Comparison of ENCODE assay signal across 10 cellular contexts in genomic region chr9:133787749-133788015, GRCh38. TPM values are rescaled to one million over a fixed set of nuclear protein-coding genes. Genes with fewer than 3 reads are reported as not detected.
DNase-seq lines count a peak whose midpoint lies in the region; ATAC-seq and TF ChIP-seq lines count a peak whose summit lies in the region.
"Had no signal": no experiment of that assay in that cellular context is flagged by ENCODE, and none has a peak within 500 bp of the region (broad histone marks: within the 10 kb centered on the region; RNA-seq: fewer than 3 reads in every experiment).

No MANE protein-coding gene starts in this region.

- H3T11ph ChIP-seq in H9 (ENCODE audit: low read length) = no peak overlapping the region

- ATAC-seq in SK-N-SH treated with all-trans-retinoic acid at 6 μM for 48 hours (peak; percentile 60), lower lobe of right lung (peak; percentile 41 to 56), GM18519 (IDR thresholded peaks at IDR 0.05; ENCODE audit: low FRiP score, unreplicated experiment) (no peak)

- H3K4me2 ChIP-seq in H9 (ENCODE audit: insufficient read depth, insufficient read length, low read length) = no peak overlapping the region

- no peak overlapping the region for H3K9ac ChIP-seq in H9 (ENCODE audit: extremely low read depth, insufficient read length, low read length)

- no peaks in the 10 kb centered on the region for H3K9me3 Mint-ChIP-seq in H9

- no peak overlapping the region for H2AFZ ChIP-seq in H9 (ENCODE audit: low read length)

- no peak overlapping the region for H3K23ac ChIP-seq in H9 (ENCODE audit: insufficient read length, low read depth, low read length)

- no peaks in the 10 kb centered on the region for H3K79me1 ChIP-seq in H9 (ENCODE audit: insufficient read depth, low read depth, low read length, poor library complexity, severe bottlenecking)

- H3K9me3 ChIP-seq in H9 (ENCODE audit: control insufficient read depth, low read depth, low read length) = no peaks in the 10 kb centered on the region
- H3K9me3 ChIP-seq in lower lobe of right lung = no peaks in the 10 kb centered on the region
- H3K9me3 ChIP-seq: adrenal gland, neutrophil had no signal

- H3K18ac ChIP-seq in H9 (ENCODE audit: insufficient read length, low read depth, low read length) = no peak overlapping the region

- H2BK120ac ChIP-seq in H9 (ENCODE audit: low read depth, low read length, poor library complexity, severe bottlenecking) = no peak overlapping the region

- H2BK15ac ChIP-seq in H9 (ENCODE audit: low read depth, low read length) = no peak overlapping the region

- CTCF ChIA-PET in GM10248 (lab: Yijun Ruan, JAX) = interaction anchor here (1.4 to 11.3 kb wide), 2 partner anchors 19 to 207 kb away, joined by 3 to 186 read pairs; no protein-coding TSS in a partner anchor

- no peak overlapping the region for H3K56ac ChIP-seq in H9 (ENCODE audit: insufficient read length, low read depth, low read length)

- H3K36me3 Mint-ChIP-seq in H9 (ENCODE audit: insufficient read depth in 1 of 3, low read depth in 3 of 3) = peaks cover 20 to 60% (median 44%) of the 10 kb centered on the region in 3 experiments; a peak in 6 of 7 replicates

- H3K27ac ChIP-seq in H9 (ENCODE audit: insufficient read length, low read depth, low read length) (no peak overlapping the region), lower lobe of right lung (no peak overlapping the region)
- H3K27ac ChIP-seq: adrenal gland, neutrophil had no signal

- H4K5ac ChIP-seq in H9 (ENCODE audit: insufficient read length, low read depth, low read length) = no peak overlapping the region

- H3K4me3 ChIP-seq in lower lobe of right lung = no peak overlapping the region
- H3K4me3 ChIP-seq: adrenal gland had no signal

- H2BK12ac ChIP-seq in H9 (ENCODE audit: insufficient read length, low read depth, low read length) = no peak overlapping the region

- H3K79me2 ChIP-seq in H9 (ENCODE audit: insufficient read depth, low read length) = no peaks in the 10 kb centered on the region

- H4K20me1 ChIP-seq in H9 (ENCODE audit: control insufficient read depth, insufficient read depth, insufficient read length) = no peaks in the 10 kb centered on the region

- no peak overlapping the region for H3K4ac ChIP-seq in H9 (ENCODE audit: low read depth, low read length)

- H3K4me1 Mint-ChIP-seq in H9 = peaks cover 0 to 10% of the 10 kb centered on the region in 2 experiments; a peak in 2 of 4 replicates

- H3K4me1 ChIP-seq in H9 (ENCODE audit: insufficient read depth, low read length) (no peaks in the 10 kb centered on the region), lower lobe of right lung (peaks cover 48% of the 10 kb centered on the region)
- H3K4me1 ChIP-seq: adrenal gland had no signal

- no peak overlapping the region for H2BK20ac ChIP-seq in H9 (ENCODE audit: low read depth, low read length, poor library complexity, severe bottlenecking)

- H3K27me3 ChIP-seq in H9 (ENCODE audit: insufficient read depth, low read length) (no peaks in the 10 kb centered on the region), lower lobe of right lung (ENCODE audit: low read depth) (no peaks in the 10 kb centered on the region)
- H3K27me3 ChIP-seq: adrenal gland had no signal

- no peak overlapping the region for H4K8ac ChIP-seq in H9 (replicated peaks; ENCODE audit: insufficient read length, low read depth, low read length)

- no peak overlapping the region for H3K14ac ChIP-seq in H9 (ENCODE audit: insufficient read depth, low read length)

- no peak overlapping the region for H3K4me3 Mint-ChIP-seq in H9

- TF ChIP-seq CTCF in GM10248 (IDR thresholded peaks at IDR 0.05; ENCODE audit: control extremely low read depth, extremely low read depth, low read depth, missing control alignments) = no peak
- TF ChIP-seq CTCF in H9 (conservative IDR thresholded peaks at IDR 0.05) = no peak
- no peak for TF ChIP-seq CTCF in lower lobe of right lung (IDR thresholded peaks at IDR 0.05)

- H3K23me2 ChIP-seq in H9 (ENCODE audit: insufficient read length, low read depth, low read length, poor library complexity, severe bottlenecking) = no peaks in the 10 kb centered on the region

- H3K36me3 ChIP-seq in lower lobe of right lung = peaks cover 35% of the 10 kb centered on the region
- H3K36me3 ChIP-seq: neutrophil had no signal

- intact Hi-C loops in lower lobe of right lung (cut with DNase I) = no loop called here

- H3K27me3 Mint-ChIP-seq in H9 (ENCODE audit: low read depth) = no peaks in the 10 kb centered on the region

- POLR2A ChIA-PET in GM10248 (lab: Yijun Ruan, JAX) = no interaction called here

- H2BK5ac ChIP-seq in H9 (ENCODE audit: insufficient read length, low read length) = no peak overlapping the region

- no CpG with 5 or more reads among the region's 6 CpGs for WGBS in H9 (ENCODE audit: extremely low coverage, insufficient read length, low lambda C conversion rate)

- H2AK5ac ChIP-seq in H9 (ENCODE audit: insufficient read length, low read length) = no peak overlapping the region

- DNase-seq in GM10248 (ENCODE audit: extremely low spot score) = peak; percentile 94
- peak; percentile 83 for DNase-seq in H9
- no peak for DNase-seq in lower lobe of right lung
- no peak for DNase-seq in NCI-H524 (lab: John Stamatoyannopoulos, UW)
- no peak for DNase-seq in NCI-H2171 treated with DMSO at 0.1 percent for 48 hours (lab: John Stamatoyannopoulos, UW)
- DNase-seq in COR-L47 (lab: John Stamatoyannopoulos, UW) = no peak

- H4K91ac ChIP-seq in H9 (ENCODE audit: insufficient read length, low read depth, low read length) = no peak overlapping the region

- peak overlapping the region in 1 of 3 experiments; percentile 67; a peak in 1 of 7 replicates for H3K27ac Mint-ChIP-seq in H9

TF ChIP-seq in SK-N-SH treated with all-trans-retinoic acid at 6 μM for 48 hours, 23 proteins besides CTCF, POLR2A, EP300 and RAD21:
- TF ChIP-seq TCF4 (CRISPR knock-in tag; IDR thresholded peaks at IDR 0.05; ENCODE audit: borderline replicate concordance) (no peak), OSR1 (CRISPR knock-in tag; IDR thresholded peaks at IDR 0.05) (no peak), TSHZ2 (CRISPR knock-in tag; IDR thresholded peaks at IDR 0.05) (no peak), PATZ1 (CRISPR knock-in tag; IDR thresholded peaks at IDR 0.05; ENCODE audit: borderline replicate concordance) (no peak)

RNA-seq across cellular contexts. Expression of gene SARDH, which starts 49.5 kb away (rescaled TPM):
- total RNA-seq in H9 (2021) = 5.3 TPM in 2 replicates
- 3.4 TPM for total RNA-seq in lower lobe of right lung

Comparison
In these comparisons a context has a peak if more than half of its experiments do, and no peak if none do; other contexts are left out.
1. DNase-seq: peak in GM10248 (single experiment) and H9 (single experiment); none in lower lobe of right lung (single experiment), NCI-H524 (0 of 2), NCI-H2171 treated with DMSO at 0.1 percent for 48 hours (single experiment) and COR-L47 (single experiment).